In the genomic region with DNA sequence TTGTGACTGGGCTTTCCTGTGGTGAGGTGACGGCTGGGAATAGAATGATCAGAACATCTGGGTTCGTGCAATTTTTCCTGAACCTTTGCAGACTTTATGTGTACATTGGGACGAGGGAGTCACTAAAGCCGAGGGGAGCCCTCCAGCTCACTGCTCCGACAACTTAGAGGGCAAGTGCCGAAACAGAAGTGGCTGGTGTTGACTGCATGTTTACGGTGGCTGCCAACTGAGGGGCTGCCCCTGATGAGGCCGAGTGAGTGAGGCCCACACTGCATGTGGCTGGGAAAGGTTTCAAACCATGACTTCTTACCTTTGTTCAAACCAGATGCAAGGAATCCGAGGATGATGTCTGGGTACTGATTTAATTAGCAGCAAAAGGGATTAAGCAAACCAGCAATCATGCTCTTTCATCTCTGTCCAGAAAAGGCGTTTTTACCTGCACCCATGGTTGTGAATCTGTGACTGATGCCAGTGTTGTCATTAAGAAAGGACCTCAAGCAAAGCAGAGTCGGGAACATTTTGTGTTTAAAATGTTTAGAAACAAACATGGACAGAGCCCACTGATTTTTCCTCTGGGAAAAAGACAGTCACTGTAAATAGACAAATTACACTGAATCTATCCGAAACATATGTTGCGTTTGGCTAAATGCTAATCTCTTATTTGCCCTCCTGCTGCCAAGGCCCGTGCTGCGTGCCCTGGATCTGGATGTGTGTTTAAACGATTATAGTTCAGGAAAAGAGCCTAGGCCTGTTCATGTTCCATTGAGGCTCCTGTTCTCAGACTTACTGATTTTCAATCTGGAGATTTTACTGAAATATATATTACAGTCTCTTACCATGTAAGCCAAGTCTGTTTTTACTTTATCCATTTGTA, we compare ENCODE assay signal across 1 cellular context.
TF ChIP-seq lines count a peak whose summit lies in the region.

No MANE protein-coding gene starts in this region.

TF ChIP-seq in H1, 55 proteins besides CTCF, POLR2A, EP300 and RAD21:
- TF ChIP-seq, protein P1, sequence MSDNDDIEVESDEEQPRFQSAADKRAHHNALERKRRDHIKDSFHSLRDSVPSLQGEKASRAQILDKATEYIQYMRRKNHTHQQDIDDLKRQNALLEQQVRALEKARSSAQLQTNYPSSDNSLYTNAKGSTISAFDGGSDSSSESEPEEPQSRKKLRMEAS (IDR thresholded peaks at IDR 0.05): 0 out of 2 replicates have a peak, but pooled peaks have one; percentile 15
- TF ChIP-seq HDAC6 (IDR thresholded peaks at IDR 0.05; ENCODE audit: low read depth, low read length): no peak
